1 cellular context compared by ENCODE assay signal in the genomic region with DNA sequence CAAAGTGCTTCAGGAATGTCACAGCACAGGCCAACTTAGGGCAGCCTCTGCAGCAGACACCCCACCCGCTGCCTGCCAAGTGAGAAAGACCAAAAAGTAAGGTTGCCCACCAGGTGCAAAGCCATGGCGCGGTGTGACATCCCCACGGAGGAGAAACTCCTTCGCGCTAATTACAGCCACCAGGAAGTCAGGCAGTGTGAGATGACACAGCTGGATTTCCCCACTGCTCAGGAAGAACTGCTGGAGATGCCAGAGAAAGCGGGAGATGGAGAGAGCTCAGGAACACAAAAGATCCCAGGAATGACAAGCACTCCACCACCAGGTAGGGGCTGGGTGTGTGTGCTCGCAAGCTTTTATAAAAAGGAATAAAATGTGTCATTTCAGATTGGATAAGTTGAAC.
TF ChIP-seq lines count a peak whose summit lies in the region.

No MANE protein-coding gene starts in this region.

TF ChIP-seq in GM23338, 12 proteins besides CTCF, POLR2A, EP300 and RAD21 (continued from another document):
- TF ChIP-seq, protein P1, sequence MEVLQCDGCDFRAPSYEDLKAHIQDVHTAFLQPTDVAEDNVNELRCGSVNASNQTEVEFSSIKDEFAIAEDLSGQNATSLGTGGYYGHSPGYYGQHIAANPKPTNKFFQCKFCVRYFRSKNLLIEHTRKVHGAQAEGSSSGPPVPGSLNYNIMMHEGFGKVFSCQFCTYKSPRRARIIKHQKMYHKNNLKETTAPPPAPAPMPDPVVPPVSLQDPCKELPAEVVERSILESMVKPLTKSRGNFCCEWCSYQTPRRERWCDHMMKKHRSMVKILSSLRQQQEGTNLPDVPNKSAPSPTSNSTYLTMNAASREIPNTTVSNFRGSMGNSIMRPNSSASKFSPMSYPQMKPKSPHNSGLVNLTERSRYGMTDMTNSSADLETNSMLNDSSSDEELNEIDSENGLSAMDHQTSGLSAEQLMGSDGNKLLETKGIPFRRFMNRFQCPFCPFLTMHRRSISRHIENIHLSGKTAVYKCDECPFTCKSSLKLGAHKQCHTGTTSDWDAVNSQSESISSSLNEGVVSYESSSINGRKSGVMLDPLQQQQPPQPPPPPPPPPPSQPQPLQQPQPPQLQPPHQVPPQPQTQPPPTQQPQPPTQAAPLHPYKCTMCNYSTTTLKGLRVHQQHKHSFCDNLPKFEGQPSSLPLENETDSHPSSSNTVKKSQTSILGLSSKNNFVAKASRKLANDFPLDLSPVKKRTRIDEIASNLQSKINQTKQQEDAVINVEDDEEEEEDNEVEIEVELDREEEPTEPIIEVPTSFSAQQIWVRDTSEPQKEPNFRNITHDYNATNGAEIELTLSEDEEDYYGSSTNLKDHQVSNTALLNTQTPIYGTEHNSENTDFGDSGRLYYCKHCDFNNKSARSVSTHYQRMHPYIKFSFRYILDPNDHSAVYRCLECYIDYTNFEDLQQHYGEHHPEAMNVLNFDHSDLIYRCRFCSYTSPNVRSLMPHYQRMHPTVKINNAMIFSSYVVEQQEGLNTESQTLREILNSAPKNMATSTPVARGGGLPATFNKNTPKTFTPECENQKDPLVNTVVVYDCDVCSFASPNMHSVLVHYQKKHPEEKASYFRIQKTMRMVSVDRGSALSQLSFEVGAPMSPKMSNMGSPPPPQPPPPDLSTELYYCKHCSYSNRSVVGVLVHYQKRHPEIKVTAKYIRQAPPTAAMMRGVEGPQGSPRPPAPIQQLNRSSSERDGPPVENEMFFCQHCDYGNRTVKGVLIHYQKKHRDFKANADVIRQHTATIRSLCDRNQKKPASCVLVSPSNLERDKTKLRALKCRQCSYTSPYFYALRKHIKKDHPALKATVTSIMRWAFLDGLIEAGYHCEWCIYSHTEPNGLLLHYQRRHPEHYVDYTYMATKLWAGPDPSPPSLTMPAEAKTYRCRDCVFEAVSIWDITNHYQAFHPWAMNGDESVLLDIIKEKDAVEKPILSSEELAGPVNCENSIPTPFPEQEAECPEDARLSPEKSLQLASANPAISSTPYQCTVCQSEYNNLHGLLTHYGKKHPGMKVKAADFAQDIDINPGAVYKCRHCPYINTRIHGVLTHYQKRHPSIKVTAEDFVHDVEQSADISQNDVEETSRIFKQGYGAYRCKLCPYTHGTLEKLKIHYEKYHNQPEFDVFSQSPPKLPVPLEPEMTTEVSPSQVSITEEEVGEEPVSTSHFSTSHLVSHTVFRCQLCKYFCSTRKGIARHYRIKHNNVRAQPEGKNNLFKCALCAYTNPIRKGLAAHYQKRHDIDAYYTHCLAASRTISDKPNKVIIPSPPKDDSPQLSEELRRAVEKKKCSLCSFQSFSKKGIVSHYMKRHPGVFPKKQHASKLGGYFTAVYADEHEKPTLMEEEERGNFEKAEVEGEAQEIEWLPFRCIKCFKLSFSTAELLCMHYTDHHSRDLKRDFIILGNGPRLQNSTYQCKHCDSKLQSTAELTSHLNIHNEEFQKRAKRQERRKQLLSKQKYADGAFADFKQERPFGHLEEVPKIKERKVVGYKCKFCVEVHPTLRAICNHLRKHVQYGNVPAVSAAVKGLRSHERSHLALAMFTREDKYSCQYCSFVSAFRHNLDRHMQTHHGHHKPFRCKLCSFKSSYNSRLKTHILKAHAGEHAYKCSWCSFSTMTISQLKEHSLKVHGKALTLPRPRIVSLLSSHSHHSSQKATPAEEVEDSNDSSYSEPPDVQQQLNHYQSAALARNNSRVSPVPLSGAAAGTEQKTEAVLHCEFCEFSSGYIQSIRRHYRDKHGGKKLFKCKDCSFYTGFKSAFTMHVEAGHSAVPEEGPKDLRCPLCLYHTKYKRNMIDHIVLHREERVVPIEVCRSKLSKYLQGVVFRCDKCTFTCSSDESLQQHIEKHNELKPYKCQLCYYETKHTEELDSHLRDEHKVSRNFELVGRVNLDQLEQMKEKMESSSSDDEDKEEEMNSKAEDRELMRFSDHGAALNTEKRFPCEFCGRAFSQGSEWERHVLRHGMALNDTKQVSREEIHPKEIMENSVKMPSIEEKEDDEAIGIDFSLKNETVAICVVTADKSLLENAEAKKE (CRISPR knock-in tag; IDR thresholded peaks at IDR 0.05) = peak; percentile 88
